ENCODE assay signal across 8 cellular contexts in the genomic region with DNA sequence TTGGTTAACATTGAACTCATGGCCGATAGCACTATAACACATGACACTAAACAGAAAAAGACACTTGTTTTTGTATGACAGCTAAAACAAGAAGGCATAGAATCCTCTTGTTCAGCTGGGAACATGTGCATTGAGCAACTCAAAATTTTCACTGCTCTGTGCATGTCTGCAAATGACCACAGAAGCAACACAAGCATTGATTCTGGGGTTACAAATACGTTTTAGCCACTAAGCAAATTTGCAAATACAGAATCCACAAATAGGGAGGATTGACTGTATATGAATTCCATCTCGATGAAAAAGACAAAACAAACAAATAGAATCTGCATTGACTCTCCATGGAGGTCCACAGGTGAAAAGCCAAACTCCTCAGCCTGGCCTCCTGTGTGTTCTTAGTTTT. TPM values are rescaled to one million over a fixed set of nuclear protein-coding genes. Genes with fewer than 3 reads are reported as not detected.
"Had no signal": no experiment of that assay in that cellular context is flagged by ENCODE, and none has a peak within 500 bp of the region (broad histone marks: within the 10 kb centered on the region; RNA-seq: fewer than 3 reads in every experiment).

No MANE protein-coding gene starts in this region.

- H3K4me2 ChIP-seq: GM23338 had no signal

- ATAC-seq: GM23338 had no signal

- H3K4me3 ChIP-seq: GM23338 had no signal

- H2AFZ ChIP-seq: GM23338 had no signal

- DNase-seq: H9, HCEC 1CT, KG1 had no signal

- FAIRE-seq: H1, H54, HTR-8/SVneo had no signal

RNA-seq across cellular contexts. Expression of a gene that starts 31.7 kb away (rescaled TPM):
- polyA plus RNA-seq: IgD-negative memory B cell had no signal
